ENCODE assay signal across 12 cellular contexts in the genomic region with DNA sequence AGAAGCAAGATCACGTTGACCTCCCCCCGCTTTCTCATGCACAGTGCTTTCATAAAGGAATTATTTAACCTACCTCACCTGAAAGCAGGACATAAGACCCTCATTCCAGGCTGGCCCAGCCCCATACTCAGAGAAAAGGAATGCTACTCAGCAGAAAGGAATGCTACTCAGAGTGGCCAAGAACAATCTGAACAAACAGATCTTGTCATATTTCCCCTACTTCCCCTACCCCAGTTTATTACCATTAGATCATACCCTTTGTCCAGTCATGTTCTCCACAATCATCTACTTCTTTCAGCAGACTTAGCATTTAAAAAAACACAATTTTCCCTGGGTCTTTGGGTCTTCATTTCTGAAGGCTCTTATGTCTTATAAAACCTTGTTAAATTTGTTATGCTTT.
A peak's percentile ranks its signal among the peaks of the same experiment; 100 is the strongest.
DNase-seq lines count a peak whose midpoint lies in the region; ATAC-seq and TF ChIP-seq lines count a peak whose summit lies in the region.
"Had no signal": no experiment of that assay in that cellular context is flagged by ENCODE, and none has a peak within 500 bp of the region (broad histone marks: within the 10 kb centered on the region; RNA-seq: fewer than 3 reads in every experiment).

No MANE protein-coding gene starts in this region.

- no peak overlapping the region for H3K4me3 Mint-ChIP-seq in osteocyte (ENCODE audit: unreplicated experiment)
- no peak overlapping the region for H3K4me3 Mint-ChIP-seq in CD4-positive, alpha-beta T cell
- H3K4me3 Mint-ChIP-seq: central memory CD8-positive, alpha-beta T cell had no signal

- H3K27me3 Mint-ChIP-seq in osteocyte (ENCODE audit: unreplicated experiment) = no peaks in the 10 kb centered on the region
- no peaks in the 10 kb centered on the region for H3K27me3 Mint-ChIP-seq in CD4-positive, alpha-beta T cell

- H3K27ac ChIP-seq in RWPE1 = no peak overlapping the region; the same call in 1 of the 2 replicates
- no peak overlapping the region for H3K27ac ChIP-seq in CD4-positive, alpha-beta T cell (ENCODE audit: low read depth, low read length)

- H3K27me3 ChIP-seq in CD4-positive, alpha-beta T cell (ENCODE audit: control insufficient read depth, insufficient read depth, low read length) = no peaks in the 10 kb centered on the region
- no peaks in the 10 kb centered on the region for H3K27me3 ChIP-seq in BE2C

- no peaks in the 10 kb centered on the region for H3K36me3 Mint-ChIP-seq in osteocyte (ENCODE audit: unreplicated experiment)
- H3K36me3 Mint-ChIP-seq in CD4-positive, alpha-beta T cell (ENCODE audit: low read depth) = no peaks in the 10 kb centered on the region

- ATAC-seq in CD4-positive, alpha-beta T cell (ENCODE audit: poor library complexity) = no peak

- H3K36me3 ChIP-seq in BE2C = no peaks in the 10 kb centered on the region; the same call in 1 of the 2 replicates

- H3K27ac Mint-ChIP-seq in osteocyte (ENCODE audit: unreplicated experiment) = peak overlapping the region; percentile 16
- H3K27ac Mint-ChIP-seq in CD4-positive, alpha-beta T cell = no peak overlapping the region

- no peak overlapping the region for H3K4me3 ChIP-seq in epithelial cell of proximal tubule (ENCODE audit: low read depth, low read length)
- H3K4me3 ChIP-seq in BE2C (ENCODE audit: low read depth, low read length) = no peak overlapping the region

- intact Hi-C loops in CD4-positive, alpha-beta T cell (cut with DNase I, micrococcal nuclease) = no loop called here

- DNase-seq in EL (peak; percentile 83), RWPE1 (ENCODE audit: low spot score) (peak; percentile 74), epithelial cell of proximal tubule (ENCODE audit: low read depth) (peak; percentile 81), osteocyte (ENCODE audit: extremely low spot score, unreplicated experiment) (no peak), GM10248 (ENCODE audit: extremely low spot score) (no peak), T-helper 2 cell (no peak), BE2C (no peak)
- no peak for DNase-seq in CD4-positive, alpha-beta T cell
- DNase-seq: COR-L47, Karpas-422, NCI-H2171 treated with DMSO at 0.1 percent for 48 hours had no signal

- H3K4me1 ChIP-seq in BE2C = no peaks in the 10 kb centered on the region

- POLR2A ChIA-PET in RWPE1 (lab: Yijun Ruan, JAX; ENCODE audit: low non-redundant PET) (no interaction called here), GM10248 (lab: Yijun Ruan, JAX) (no interaction called here)
- POLR2A ChIA-PET in CD4-positive, alpha-beta T cell (lab: Charles Lee) = no interaction called here

- H3K9me3 ChIP-seq in CD4-positive, alpha-beta T cell (ENCODE audit: control insufficient read depth, low read length) = no peaks in the 10 kb centered on the region
- peaks cover 2% of the 10 kb centered on the region; the same call in 1 of the 2 replicates for H3K9me3 ChIP-seq in BE2C

- no peaks in the 10 kb centered on the region for H3K9me3 Mint-ChIP-seq in osteocyte (ENCODE audit: unreplicated experiment)
- no peaks in the 10 kb centered on the region for H3K9me3 Mint-ChIP-seq in CD4-positive, alpha-beta T cell
- H3K9me3 Mint-ChIP-seq: central memory CD8-positive, alpha-beta T cell had no signal

- TF ChIP-seq CTCF in RWPE1 (conservative IDR thresholded peaks at IDR 0.05; ENCODE audit: low read depth) (no peak), epithelial cell of proximal tubule (conservative IDR thresholded peaks at IDR 0.05; ENCODE audit: low read depth, low read length) (no peak), osteocyte (IDR thresholded peaks at IDR 0.05) (no peak), GM10248 (IDR thresholded peaks at IDR 0.05; ENCODE audit: control extremely low read depth, extremely low read depth, low read depth, missing control alignments) (no peak), BE2C (IDR thresholded peaks at IDR 0.05; ENCODE audit: low read depth, low read length) (no peak)
- no peak for TF ChIP-seq CTCF in CD4-positive, alpha-beta T cell (IDR thresholded peaks at IDR 0.05)

- CTCF ChIA-PET in RWPE1 (lab: Yijun Ruan, JAX) (no interaction called here), GM10248 (lab: Yijun Ruan, JAX) (no interaction called here)
- CTCF ChIA-PET in CD4-positive, alpha-beta T cell (lab: Charles Lee) = no interaction called here

- peaks cover 9% of the 10 kb centered on the region for H3K4me1 Mint-ChIP-seq in osteocyte (ENCODE audit: unreplicated experiment)
- peaks cover 5% of the 10 kb centered on the region for H3K4me1 Mint-ChIP-seq in CD4-positive, alpha-beta T cell (ENCODE audit: low read depth)

Comparison
In these comparisons a context has a peak if more than half of its experiments do, and no peak if none do; other contexts are left out.
1. DNase-seq: peak in EL (single experiment), RWPE1 (single experiment) and epithelial cell of proximal tubule (single experiment); none in osteocyte (single experiment), GM10248 (single experiment), T-helper 2 cell (0 of 5), CD4-positive, alpha-beta T cell (0 of 10) and BE2C (single experiment).